Comparison of ENCODE assay signal across 1 cellular context in genomic region chr20:20557406-20557805, GRCh38.
TF ChIP-seq lines count a peak whose summit lies in the region.

No MANE protein-coding gene starts in this region.

TF ChIP-seq in WTC11, 78 proteins besides CTCF, POLR2A, EP300 and RAD21 (continued from another document):
- TF ChIP-seq AR (CRISPR knock-in tag; IDR thresholded peaks at IDR 0.05) = no peak
- no peak for TF ChIP-seq TP53 (CRISPR knock-in tag; IDR thresholded peaks at IDR 0.05)
- no peak for TF ChIP-seq ERG (CRISPR knock-in tag; IDR thresholded peaks at IDR 0.05)
- TF ChIP-seq ZBTB43 (CRISPR knock-in tag; IDR thresholded peaks at IDR 0.05) = no peak
- TF ChIP-seq NFATC4 (CRISPR knock-in tag; IDR thresholded peaks at IDR 0.05) = no peak
